ENCODE assay signal across 8 cellular contexts in the genomic region with DNA sequence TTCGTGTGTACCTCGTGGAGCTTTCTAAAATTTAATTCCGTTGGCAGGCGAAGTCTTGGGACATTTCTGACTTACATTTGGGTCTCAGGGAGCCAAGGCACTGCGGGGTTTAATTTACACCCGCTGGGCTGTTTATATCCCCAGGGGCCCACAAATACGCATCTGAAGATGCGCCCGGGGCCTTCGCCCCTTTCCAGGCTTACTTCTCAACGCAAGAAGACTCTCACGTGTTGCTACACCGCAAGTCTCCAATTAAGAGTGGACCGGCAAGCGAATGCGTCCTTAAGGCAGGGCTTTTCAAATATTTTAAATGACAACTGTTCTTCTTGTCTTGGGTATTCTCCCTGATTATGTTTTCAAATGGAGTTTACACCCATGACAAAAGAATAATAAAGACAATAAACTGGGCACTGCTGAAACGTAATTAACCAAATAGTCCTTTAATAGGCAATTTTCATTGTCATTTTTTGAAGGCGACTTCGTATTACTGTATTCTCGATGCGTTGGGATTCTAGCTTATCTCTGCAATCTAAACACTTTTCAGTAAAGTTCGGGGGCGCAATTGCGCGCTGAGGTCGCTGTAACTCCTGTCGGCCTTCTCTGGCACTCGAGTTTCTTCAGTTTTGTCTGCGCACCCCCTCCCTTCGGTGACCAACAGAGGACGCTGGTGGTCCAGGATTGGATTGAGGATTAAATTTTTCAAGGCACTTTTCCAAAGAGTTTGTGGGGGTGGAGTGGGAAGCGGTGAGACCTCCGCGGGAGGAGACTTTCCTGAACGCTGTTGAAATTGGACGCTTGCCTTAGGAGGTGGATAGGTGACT. TPM values are rescaled to one million over a fixed set of nuclear protein-coding genes. Genes with fewer than 3 reads are reported as not detected.
A peak's percentile ranks its signal among the peaks of the same experiment; 100 is the strongest.
DNase-seq lines count a peak whose midpoint lies in the region; ATAC-seq and TF ChIP-seq lines count a peak whose summit lies in the region.

No MANE protein-coding gene starts in this region.

- H3K4me3 ChIP-seq in HUES48 (ENCODE audit: low read depth, low read length): peak overlapping the region; percentile 77
- peak overlapping the region; percentile 78 for H3K4me3 ChIP-seq in ovary

- ATAC-seq in foreskin keratinocyte (no peak), GM18520 (IDR thresholded peaks at IDR 0.05; ENCODE audit: unreplicated experiment) (no peak), GM21447 (IDR thresholded peaks at IDR 0.05; ENCODE audit: unreplicated experiment) (no peak)

- TF ChIP-seq POLR2A in ovary (IDR thresholded peaks at IDR 0.05): no peak

- no peaks in the 10 kb centered on the region for H3K9me3 ChIP-seq in HUES48 (ENCODE audit: control insufficient read depth, insufficient read depth, low read length)
- H3K9me3 ChIP-seq in ovary: no peaks in the 10 kb centered on the region

- H3K36me3 ChIP-seq in HUES48 (ENCODE audit: control insufficient read depth, insufficient read depth, low read length): no peaks in the 10 kb centered on the region
- H3K36me3 ChIP-seq in ovary: no peaks in the 10 kb centered on the region

- DNase-seq in DMS153 treated with DMSO at 0.1 percent for 48 hours (lab: John Stamatoyannopoulos, UW; ENCODE audit: unreplicated experiment): peak; percentile 45
- DNase-seq in activated CD4-positive, alpha-beta memory T cell treated with anti-CD3 and anti-CD28 coated beads, Interleukin-2, amount 10 ng/mL, durations not matched to agents 7 days and 5 days: no peak
- DNase-seq in foreskin keratinocyte: peak in 1 of 2 donors; percentile 58
- DNase-seq in ovary: peak; percentile 61 to 83 (median 75)
- no peak for DNase-seq in activated CD4-positive, CD25-positive, alpha-beta regulatory T cell treated with anti-CD3 and anti-CD28 coated beads, Interleukin-2, amount 50 U/mL, for 72 hours

- no peak overlapping the region for H3K27ac ChIP-seq in HUES48 (ENCODE audit: low read depth, low read length)
- H3K27ac ChIP-seq in foreskin keratinocyte: peak overlapping the region; percentile 13
- peak overlapping the region; percentile 14 to 23 for H3K27ac ChIP-seq in ovary

- H3K9ac ChIP-seq in HUES48 (ENCODE audit: low read depth, low read length): no peak overlapping the region

- TF ChIP-seq CTCF in foreskin keratinocyte (conservative IDR thresholded peaks at IDR 0.05) (peak; percentile 93), ovary (IDR thresholded peaks at IDR 0.05) (peak; percentile 68 to 86 (median 78))

- H3K27me3 ChIP-seq in HUES48 (ENCODE audit: control insufficient read depth, insufficient read depth, low read length) (peaks cover 62% of the 10 kb centered on the region), foreskin keratinocyte (peaks cover 57% of the 10 kb centered on the region), ovary (no peaks in the 10 kb centered on the region)

- H3K4me1 Mint-ChIP-seq in activated CD4-positive, alpha-beta memory T cell treated with anti-CD3 and anti-CD28 coated beads, Interleukin-2, amount 10 ng/mL, durations not matched to agents 7 days and 5 days: peaks cover 50% of the 10 kb centered on the region

- POLR2A ChIA-PET in activated CD4-positive, alpha-beta memory T cell treated with anti-CD3 and anti-CD28 coated beads, Interleukin-2, amount 10 ng/mL, durations not matched to agents 7 days and 5 days (lab: Charles Lee): interaction anchor here (0.9 to 1.5 kb wide), 2 partner anchors 18 kb away, joined by 3 to 5 read pairs; no protein-coding TSS in a partner anchor

- 5 to 7% (median 6%) methylated on average over 36 of the region's 36 CpGs for WGBS in ovary, 3 donors

- H3K27me3 Mint-ChIP-seq in activated CD4-positive, alpha-beta memory T cell treated with anti-CD3 and anti-CD28 coated beads, Interleukin-2, amount 10 ng/mL, durations not matched to agents 7 days and 5 days: peaks cover 53% of the 10 kb centered on the region

- peak overlapping the region; percentile 38 for H3K4me3 Mint-ChIP-seq in activated CD4-positive, alpha-beta memory T cell treated with anti-CD3 and anti-CD28 coated beads, Interleukin-2, amount 10 ng/mL, durations not matched to agents 7 days and 5 days

- peaks cover 46% of the 10 kb centered on the region for H3K4me1 ChIP-seq in HUES48 (ENCODE audit: control insufficient read depth, insufficient read depth, low read length)
- H3K4me1 ChIP-seq in foreskin keratinocyte: peaks cover 5% of the 10 kb centered on the region
- peaks cover 4% of the 10 kb centered on the region for H3K4me1 ChIP-seq in ovary (ENCODE audit: insufficient read depth)

- TF ChIP-seq EP300 in ovary (IDR thresholded peaks at IDR 0.05): no peak

- CTCF ChIA-PET in activated CD4-positive, alpha-beta memory T cell treated with anti-CD3 and anti-CD28 coated beads, Interleukin-2, amount 10 ng/mL, durations not matched to agents 7 days and 5 days (lab: Charles Lee): interaction anchor here (0.7 to 1.7 kb wide), 9 partner anchors 9 to 1333 kb away, joined by 3 to 5 read pairs (median 3); no protein-coding TSS in a partner anchor

- intact Hi-C loops in ovary (cut with DNase I): loop anchor here (5.0 to 10.0 kb wide), 7 partner anchors 423 to 1335 kb away; no protein-coding TSS in a partner anchor

- no peaks in the 10 kb centered on the region for H3K36me3 Mint-ChIP-seq in activated CD4-positive, alpha-beta memory T cell treated with anti-CD3 and anti-CD28 coated beads, Interleukin-2, amount 10 ng/mL, durations not matched to agents 7 days and 5 days (ENCODE audit: low read depth)

- peak overlapping the region; percentile 70 for H3K27ac Mint-ChIP-seq in activated CD4-positive, alpha-beta memory T cell treated with anti-CD3 and anti-CD28 coated beads, Interleukin-2, amount 10 ng/mL, durations not matched to agents 7 days and 5 days

- H3K9me3 Mint-ChIP-seq in activated CD4-positive, alpha-beta memory T cell treated with anti-CD3 and anti-CD28 coated beads, Interleukin-2, amount 10 ng/mL, durations not matched to agents 7 days and 5 days: no peaks in the 10 kb centered on the region

RNA-seq across cellular contexts. Expression of gene IGFBP3, which starts 0.8 kb away (rescaled TPM):
- 10 to 100 TPM; 12.1 to 13.2 TPM for total RNA-seq in activated CD4-positive, alpha-beta memory T cell treated with anti-CD3 and anti-CD28 coated beads, Interleukin-2, amount 10 ng/mL, durations not matched to agents 7 days and 5 days
- total RNA-seq in foreskin keratinocyte (0.58 and 0.63 TPM in 2 replicates), ovary (100 to 1,000 TPM in 6 of 7 donors, 10 to 100 TPM in 1; 51.6 to 648 (median 173) TPM)
- polyA plus RNA-seq in foreskin keratinocyte (0.58 and 0.64 TPM in 2 replicates), ovary (100 to 1,000 TPM; 174 to 272 TPM)

RNA-seq across cellular contexts. Expression of gene IGFBP1, which starts 33.6 kb away (rescaled TPM):
- not detected for total RNA-seq in activated CD4-positive, alpha-beta memory T cell treated with anti-CD3 and anti-CD28 coated beads, Interleukin-2, amount 10 ng/mL, durations not matched to agents 7 days and 5 days
- total RNA-seq in foreskin keratinocyte (not detected in 2 replicates), ovary (100 to 1,000 TPM in 1 of 7 donors, 10 to 100 TPM in 1, 1 to 10 TPM in 4, not detected in 1; 1.1 to 197 (median 3.5) TPM)
- polyA plus RNA-seq in foreskin keratinocyte (not detected in 2 replicates), ovary (1 to 10 TPM; 3.5 to 5.4 TPM)

RNA-seq across cellular contexts. Expression of gene CCDC201, which starts 49.0 kb away (rescaled TPM):
- total RNA-seq in activated CD4-positive, alpha-beta memory T cell treated with anti-CD3 and anti-CD28 coated beads, Interleukin-2, amount 10 ng/mL, durations not matched to agents 7 days and 5 days: not detected
- not detected in 2 replicates for total RNA-seq in foreskin keratinocyte
- polyA plus RNA-seq in foreskin keratinocyte: not detected in 2 replicates
- not detected for total RNA-seq in ovary
- under 1 TPM in 1 of 2 donors, not detected in 1; 0.15 TPM for polyA plus RNA-seq in ovary

Comparison
In these comparisons a context has a peak if more than half of its experiments do, and no peak if none do; other contexts are left out.
1. DNase-seq: peak in DMS153 treated with DMSO at 0.1 percent for 48 hours (single experiment) and ovary (5 of 5); none in activated CD4-positive, alpha-beta memory T cell treated with anti-CD3 and anti-CD28 coated beads, Interleukin-2, amount 10 ng/mL, durations not matched to agents 7 days and 5 days (single experiment) and activated CD4-positive, CD25-positive, alpha-beta regulatory T cell treated with anti-CD3 and anti-CD28 coated beads, Interleukin-2, amount 50 U/mL, for 72 hours (single experiment).